In genomic region chr16:50528820-50529219, GRCh38 we compare ENCODE assay signal across 23 cellular contexts. TPM values are rescaled to one million over a fixed set of nuclear protein-coding genes. Genes with fewer than 3 reads are reported as not detected.
DNase-seq lines count a peak whose midpoint lies in the region; ATAC-seq, FAIRE-seq and TF ChIP-seq lines count a peak whose summit lies in the region.
"Had no signal": no experiment of that assay in that cellular context is flagged by ENCODE, and none has a peak within 500 bp of the region (broad histone marks: within the 10 kb centered on the region; RNA-seq: fewer than 3 reads in every experiment).

No MANE protein-coding gene starts in this region.

- H3K36me3 Mint-ChIP-seq in activated CD8-positive, alpha-beta memory T cell treated with anti-CD3 and anti-CD28 coated beads, Interleukin-2, amount 10 ng/mL, durations not matched to agents 7 days and 5 days = no peaks in the 10 kb centered on the region
- H3K36me3 Mint-ChIP-seq in endodermal cell (ENCODE audit: low read depth) (no peaks in the 10 kb centered on the region), type B pancreatic cell (no peaks in the 10 kb centered on the region)
- H3K36me3 Mint-ChIP-seq: CD8-positive, alpha-beta T cell had no signal

- peak; percentile 4 for DNase-seq in activated CD8-positive, alpha-beta memory T cell treated with anti-CD3 and anti-CD28 coated beads, Interleukin-2, amount 50 U/mL, for 48 hours
- no peak for DNase-seq in activated CD8-positive, alpha-beta memory T cell treated with anti-CD3 and anti-CD28 coated beads, Interleukin-2, amount 10 ng/mL, durations not matched to agents 7 days and 5 days
- DNase-seq in endodermal cell (peak; percentile 7), HepG2 (ENCODE audit: low spot score) (no peak), type B pancreatic cell (ENCODE audit: extremely low spot score, unreplicated experiment) (peak; percentile 24), NCI-H146 treated with DMSO at 0.1 percent for 48 hours (lab: John Stamatoyannopoulos, UW; ENCODE audit: unreplicated experiment) (no peak), NCI-H2227 (lab: John Stamatoyannopoulos, UW; ENCODE audit: unreplicated experiment) (no peak), HAP-1 (ENCODE audit: low spot score in 2 of 2) (no peak)
- DNase-seq: CD4-positive, CD25-positive, alpha-beta regulatory T cell; DMS153; DND-41; HCEC 1CT had no signal

- intact Hi-C loops in HepG2 (cut with micrococcal nuclease; ENCODE audit: unreplicated experiment) = no loop called here

- no TSS peak for BruUV-seq in HepG2 (replicated peaks; lab: Mats Ljungman, UMichigan)

- H3K27me3 Mint-ChIP-seq in activated CD8-positive, alpha-beta memory T cell treated with anti-CD3 and anti-CD28 coated beads, Interleukin-2, amount 10 ng/mL, durations not matched to agents 7 days and 5 days = peaks cover 19% of the 10 kb centered on the region
- H3K27me3 Mint-ChIP-seq in endodermal cell (ENCODE audit: insufficient read depth) = peaks cover 21% of the 10 kb centered on the region
- peaks cover 3% of the 10 kb centered on the region for H3K27me3 Mint-ChIP-seq in type B pancreatic cell

- H3K27me3 ChIP-seq in endodermal cell (ENCODE audit: control insufficient read depth, insufficient read depth, low read length, poor library complexity, severe bottlenecking) (no peaks in the 10 kb centered on the region), HepG2 (ENCODE audit: control insufficient read depth in 1 of 2, insufficient read depth in 2 of 2, low read length in 2 of 2) (no peaks in the 10 kb centered on the region), HAP-1 (ENCODE audit: low read depth) (no peaks in the 10 kb centered on the region)
- H3K27me3 ChIP-seq: BLaER1 had no signal

- in situ Hi-C loops in HepG2 (cut with HindIII; ENCODE audit: extremely low pct_ligation_motif_present, low pct_unique_long_range_greater_than_20kb) (no loop called here), HAP-1 (cut with MboI; ENCODE audit: low sequenced_read_pairs) (no loop called here)

- peaks cover 5% of the 10 kb centered on the region for H3K9me3 Mint-ChIP-seq in activated CD8-positive, alpha-beta memory T cell treated with anti-CD3 and anti-CD28 coated beads, Interleukin-2, amount 10 ng/mL, durations not matched to agents 7 days and 5 days (ENCODE audit: low read depth)
- H3K9me3 Mint-ChIP-seq in endodermal cell (peaks cover 25% of the 10 kb centered on the region), type B pancreatic cell (peaks cover 5% of the 10 kb centered on the region)

- no peaks in the 10 kb centered on the region for H4K20me1 ChIP-seq in HepG2 (ENCODE audit: insufficient read depth, low read length)
- H4K20me1 ChIP-seq: BLaER1 had no signal

- POLR2A ChIA-PET in HepG2 (lab: Yijun Ruan, JAX) = interaction anchor here (1.0 to 3.7 kb wide), 3 partner anchors 10 to 23 kb away, joined by 3 to 28 read pairs (median 5); no protein-coding TSS in a partner anchor

- TF ChIP-seq CTCF in endodermal cell (conservative IDR thresholded peaks at IDR 0.05) (no peak), HepG2 (CRISPR knock-in tag; IDR thresholded peaks at IDR 0.05) (no peak), type B pancreatic cell (conservative IDR thresholded peaks at IDR 0.05) (no peak)

- no peak overlapping the region for H3K27ac Mint-ChIP-seq in activated CD8-positive, alpha-beta memory T cell treated with anti-CD3 and anti-CD28 coated beads, Interleukin-2, amount 10 ng/mL, durations not matched to agents 7 days and 5 days
- H3K27ac Mint-ChIP-seq in endodermal cell (no peak overlapping the region), type B pancreatic cell (no peak overlapping the region)
- H3K27ac Mint-ChIP-seq: B cell; CD8-positive, alpha-beta T cell; GM23338 had no signal

- H3K9me3 ChIP-seq in endodermal cell (ENCODE audit: control insufficient read depth, low read length) (peaks cover 14% of the 10 kb centered on the region), HepG2 (ENCODE audit: low read length) (peaks cover 19% of the 10 kb centered on the region), HAP-1 (0 out of 2 replicates have a peak, but pooled peaks cover 2% of the 10 kb centered on the region)

- H3K4me1 Mint-ChIP-seq in activated CD8-positive, alpha-beta memory T cell treated with anti-CD3 and anti-CD28 coated beads, Interleukin-2, amount 10 ng/mL, durations not matched to agents 7 days and 5 days = no peaks in the 10 kb centered on the region
- H3K4me1 Mint-ChIP-seq in endodermal cell (no peaks in the 10 kb centered on the region), type B pancreatic cell (ENCODE audit: unreplicated experiment) (peaks cover 9% of the 10 kb centered on the region)
- H3K4me1 Mint-ChIP-seq: B cell, GM23338 had no signal

- no peaks in the 10 kb centered on the region for H3K36me3 ChIP-seq in endodermal cell (ENCODE audit: control insufficient read depth, insufficient read depth, low read length)
- peaks cover 20 to 23% of the 10 kb centered on the region in 2 experiments for H3K36me3 ChIP-seq in HepG2 (replicated peaks in 1 of 2; ENCODE audit: control insufficient read depth in 1 of 2, insufficient read depth in 2 of 2, low read length in 2 of 2)
- H3K36me3 ChIP-seq in HAP-1 (replicated peaks) = no peaks in the 10 kb centered on the region
- H3K36me3 ChIP-seq: BLaER1 had no signal

- CTCF ChIA-PET in activated CD8-positive, alpha-beta memory T cell treated with anti-CD3 and anti-CD28 coated beads, Interleukin-2, amount 10 ng/mL, durations not matched to agents 7 days and 5 days (lab: Charles Lee) = no interaction called here
- CTCF ChIA-PET in HepG2 (lab: Yijun Ruan, JAX; ENCODE audit: low intra/inter-chr PET ratio, low total read pairs) = no interaction called here

- TF ChIP-seq RAD21 in HepG2 (CRISPR knock-in tag; IDR thresholded peaks at IDR 0.05) = no peak

- no peak for FAIRE-seq in HepG2 (lab: Jason Lieb, UNC)
- FAIRE-seq: A204.1, G401.6, GM12892 had no signal

- ATAC-seq in activated CD8-positive, alpha-beta memory T cell treated with anti-CD3 and anti-CD28 coated beads, Interleukin-2, amount 10 ng/mL, durations not matched to agents 7 days and 5 days = no peak
- ATAC-seq in HepG2 = no peak
- ATAC-seq: CD8-positive, alpha-beta T cell; GM23338 had no signal

- H3K79me2 ChIP-seq in HepG2 (ENCODE audit: insufficient read depth, low read length) = peaks cover 2% of the 10 kb centered on the region

- no peak overlapping the region for H3K4me2 ChIP-seq in HepG2 (ENCODE audit: low read depth, low read length)
- H3K4me2 ChIP-seq: BLaER1, GM23338 had no signal

- WGBS in endodermal cell (ENCODE audit: insufficient coverage in 1 of 2, insufficient read length in 1 of 2), 2 experiments = 92 to 100% methylated on average over 1 of the region's 1 CpG
- 100% methylated on average over 1 of the region's 1 CpG for WGBS in HepG2 (ENCODE audit: low lambda C conversion rate)

- no peak overlapping the region for H3K9ac ChIP-seq in endodermal cell (ENCODE audit: extremely low read depth, low read length, poor library complexity, severe bottlenecking)
- no peak overlapping the region for H3K9ac ChIP-seq in HepG2 (ENCODE audit: insufficient read depth, low read depth, low read length)
- H3K9ac ChIP-seq: BLaER1 had no signal

- TF ChIP-seq EP300 in HepG2 (IDR thresholded peaks at IDR 0.05; ENCODE audit: low read depth in 2 of 2, low read length in 2 of 2) (no peak), HepG2 (CRISPR knock-in tag; IDR thresholded peaks at IDR 0.05; ENCODE audit: borderline replicate concordance) (no peak)

- no peak overlapping the region for H2AFZ ChIP-seq in HepG2 (ENCODE audit: low read length)
- H2AFZ ChIP-seq: GM23338 had no signal

- H3K4me3 Mint-ChIP-seq in activated CD8-positive, alpha-beta memory T cell treated with anti-CD3 and anti-CD28 coated beads, Interleukin-2, amount 10 ng/mL, durations not matched to agents 7 days and 5 days = no peak overlapping the region
- H3K4me3 Mint-ChIP-seq in endodermal cell (no peak overlapping the region), type B pancreatic cell (no peak overlapping the region)
- H3K4me3 Mint-ChIP-seq: B cell; CD4-positive, CD25-positive, alpha-beta regulatory T cell; CD8-positive, alpha-beta T cell; GM23338 had no signal

- H3K4me3 ChIP-seq in endodermal cell (ENCODE audit: low read length) (no peak overlapping the region), HepG2 (replicated peaks in 1 of 3; ENCODE audit: insufficient read depth in 1 of 3, low read depth in 2 of 3, low read length in 3 of 3) (no peak overlapping the region), HAP-1 (no peak overlapping the region)
- H3K4me3 ChIP-seq: BLaER1, GM23338 had no signal

- H3K4me1 ChIP-seq in endodermal cell (ENCODE audit: control insufficient read depth, insufficient read depth, low read length) (no peaks in the 10 kb centered on the region), HepG2 (ENCODE audit: insufficient read depth, low read length) (peaks cover 61% of the 10 kb centered on the region), HAP-1 (no peaks in the 10 kb centered on the region)
- H3K4me1 ChIP-seq: BLaER1, Caco-2 had no signal

- no peak for TF ChIP-seq POLR2A in HepG2 (IDR thresholded peaks at IDR 0.05; ENCODE audit: insufficient read depth in 1 of 2, low read depth in 2 of 2, low read length in 2 of 2)

- H3K27ac ChIP-seq in endodermal cell (ENCODE audit: low read depth, low read length) (no peak overlapping the region), HepG2 (ENCODE audit: extremely low read length, insufficient read depth, low read length) (no peak overlapping the region)
- H3K27ac ChIP-seq: 22Rv1, BLaER1, C4-2B had no signal

RNA-seq across cellular contexts. Expression of gene NKD1, which starts 19.4 kb away (rescaled TPM):
- total RNA-seq in activated CD8-positive, alpha-beta memory T cell treated with anti-CD3 and anti-CD28 coated beads, Interleukin-2, amount 10 ng/mL, durations not matched to agents 7 days and 5 days = 1 to 10 TPM in 1 of 2 experiments, under 1 TPM in 1; 0.33 to 2.1 TPM
- 1 to 10 TPM; 7.0 to 9.5 TPM for total RNA-seq in endodermal cell
- 32.4 TPM for polyA plus RNA-seq in endodermal cell (2013, experiment 1 of 2)
- polyA plus RNA-seq in endodermal cell (2013, experiment 2 of 2) = 20.2 TPM
- 59.0 and 70.4 TPM in 2 replicates for total RNA-seq in HepG2 (2016; rRNA removed; fragmentation: Illumina TruSeq; extraction: Trizol)
- total RNA-seq in HepG2 (2016; cell fraction: cytosol; rRNA removed; fragmentation: Illumina TruSeq; extraction: Trizol; ENCODE audit: low read depth) = 19.9 and 25.5 TPM in 2 replicates
- 50.0 and 70.7 TPM in 2 replicates for total RNA-seq in HepG2 (2016; cell fraction: insoluble cytoplasmic fraction; rRNA removed; fragmentation: Illumina TruSeq; extraction: Trizol)
- 136 and 148 TPM in 2 replicates for total RNA-seq in HepG2 (2016; cell fraction: membrane; rRNA removed; fragmentation: Illumina TruSeq; extraction: Trizol)
- total RNA-seq in HepG2 (2016; cell fraction: nucleus; rRNA removed; fragmentation: Illumina TruSeq; extraction: Trizol) = 61.9 and 70.6 TPM in 2 replicates
- 86.1 and 121 TPM in 2 replicates for polyA plus RNA-seq in HepG2 (2011; rRNA removed)
- 22.3 and 49.7 TPM in 2 replicates for polyA plus RNA-seq in HepG2 (2011; cell fraction: cytosol; rRNA removed)
- 150 and 275 TPM in 2 replicates for polyA plus RNA-seq in HepG2 (2011; cell fraction: nucleus; rRNA removed)
- 58.7 and 76.3 TPM in 2 replicates for polyA plus RNA-seq in HepG2 (2012)
- polyA plus RNA-seq in HepG2 (2016; cell fraction: cytosol; fragmentation: Illumina TruSeq; extraction: Trizol; ENCODE audit: low read depth) = 106 and 127 TPM in 2 replicates
- polyA plus RNA-seq in HepG2 (2016; cell fraction: insoluble cytoplasmic fraction; fragmentation: Illumina TruSeq; extraction: Trizol; ENCODE audit: low read depth) = 95.8 and 124 TPM in 2 replicates
- 156 and 170 TPM in 2 replicates for polyA plus RNA-seq in HepG2 (2016; cell fraction: membrane; fragmentation: Illumina TruSeq; extraction: Trizol; ENCODE audit: low read depth)
- 155 and 169 TPM in 2 replicates for polyA plus RNA-seq in HepG2 (2016; cell fraction: nucleus; fragmentation: Illumina TruSeq; extraction: Trizol; ENCODE audit: insufficient read depth, low read depth)
- 0.02 and 110 TPM in 2 replicates for polyA minus RNA-seq in HepG2 (2011; rRNA and poly(A)+ RNA removed; ENCODE audit: low replicate concordance)
- polyA minus RNA-seq in HepG2 (2011; cell fraction: cytosol; rRNA and poly(A)+ RNA removed) = 14.3 and 28.8 TPM in 2 replicates
- 43.1 and 57.6 TPM in 2 replicates for polyA minus RNA-seq in HepG2 (2011; cell fraction: nucleus; rRNA and poly(A)+ RNA removed)
- total RNA-seq in type B pancreatic cell (ENCODE audit: low replicate concordance) = 33.8 and 43.2 TPM in 2 replicates
- polyA plus RNA-seq: AG04450 had no signal

Comparison
In these comparisons a context has a peak if more than half of its experiments do, and no peak if none do; other contexts are left out.
1. DNase-seq: peak in activated CD8-positive, alpha-beta memory T cell treated with anti-CD3 and anti-CD28 coated beads, Interleukin-2, amount 50 U/mL, for 48 hours (single experiment), endodermal cell (single experiment) and type B pancreatic cell (single experiment); none in activated CD8-positive, alpha-beta memory T cell treated with anti-CD3 and anti-CD28 coated beads, Interleukin-2, amount 10 ng/mL, durations not matched to agents 7 days and 5 days (single experiment), HepG2 (single experiment), NCI-H146 treated with DMSO at 0.1 percent for 48 hours (single experiment), NCI-H2227 (single experiment) and HAP-1 (0 of 2).